In the genomic region with DNA sequence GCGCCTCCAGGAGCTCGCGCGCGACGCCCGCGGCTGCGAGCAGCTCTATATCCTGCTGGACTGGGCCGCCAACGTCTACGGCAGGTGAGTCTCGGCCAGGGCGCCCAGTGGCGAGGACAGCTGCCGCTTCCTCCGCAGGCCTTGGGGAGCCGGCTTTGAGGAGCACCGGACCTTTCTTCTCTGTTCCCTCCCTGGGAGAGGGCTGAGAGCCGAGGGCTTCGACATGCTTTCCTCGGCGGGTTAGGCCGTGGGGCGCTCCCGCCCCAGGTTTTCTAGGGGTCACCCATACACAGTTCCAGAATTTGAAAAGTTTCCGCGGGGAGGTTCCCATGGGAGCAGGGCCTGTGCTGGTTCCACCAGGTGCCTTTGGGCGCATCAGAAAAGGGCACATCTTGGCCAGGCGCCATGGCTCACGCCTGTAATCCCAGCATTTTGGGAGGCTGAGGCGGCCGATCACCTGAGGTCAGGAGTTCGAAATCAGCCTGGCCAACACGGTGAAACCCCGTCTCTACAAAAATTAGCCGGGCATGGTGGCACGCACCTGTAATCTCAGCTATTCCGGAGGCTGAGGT, we compare ENCODE assay signal across 1 cellular context.
A peak's percentile ranks its signal among the peaks of the same experiment; 100 is the strongest.
TF ChIP-seq lines count a peak whose summit lies in the region.

No MANE protein-coding gene starts in this region.

TF ChIP-seq in H1, 55 proteins besides CTCF, POLR2A, EP300 and RAD21:
- TF ChIP-seq, protein P1, sequence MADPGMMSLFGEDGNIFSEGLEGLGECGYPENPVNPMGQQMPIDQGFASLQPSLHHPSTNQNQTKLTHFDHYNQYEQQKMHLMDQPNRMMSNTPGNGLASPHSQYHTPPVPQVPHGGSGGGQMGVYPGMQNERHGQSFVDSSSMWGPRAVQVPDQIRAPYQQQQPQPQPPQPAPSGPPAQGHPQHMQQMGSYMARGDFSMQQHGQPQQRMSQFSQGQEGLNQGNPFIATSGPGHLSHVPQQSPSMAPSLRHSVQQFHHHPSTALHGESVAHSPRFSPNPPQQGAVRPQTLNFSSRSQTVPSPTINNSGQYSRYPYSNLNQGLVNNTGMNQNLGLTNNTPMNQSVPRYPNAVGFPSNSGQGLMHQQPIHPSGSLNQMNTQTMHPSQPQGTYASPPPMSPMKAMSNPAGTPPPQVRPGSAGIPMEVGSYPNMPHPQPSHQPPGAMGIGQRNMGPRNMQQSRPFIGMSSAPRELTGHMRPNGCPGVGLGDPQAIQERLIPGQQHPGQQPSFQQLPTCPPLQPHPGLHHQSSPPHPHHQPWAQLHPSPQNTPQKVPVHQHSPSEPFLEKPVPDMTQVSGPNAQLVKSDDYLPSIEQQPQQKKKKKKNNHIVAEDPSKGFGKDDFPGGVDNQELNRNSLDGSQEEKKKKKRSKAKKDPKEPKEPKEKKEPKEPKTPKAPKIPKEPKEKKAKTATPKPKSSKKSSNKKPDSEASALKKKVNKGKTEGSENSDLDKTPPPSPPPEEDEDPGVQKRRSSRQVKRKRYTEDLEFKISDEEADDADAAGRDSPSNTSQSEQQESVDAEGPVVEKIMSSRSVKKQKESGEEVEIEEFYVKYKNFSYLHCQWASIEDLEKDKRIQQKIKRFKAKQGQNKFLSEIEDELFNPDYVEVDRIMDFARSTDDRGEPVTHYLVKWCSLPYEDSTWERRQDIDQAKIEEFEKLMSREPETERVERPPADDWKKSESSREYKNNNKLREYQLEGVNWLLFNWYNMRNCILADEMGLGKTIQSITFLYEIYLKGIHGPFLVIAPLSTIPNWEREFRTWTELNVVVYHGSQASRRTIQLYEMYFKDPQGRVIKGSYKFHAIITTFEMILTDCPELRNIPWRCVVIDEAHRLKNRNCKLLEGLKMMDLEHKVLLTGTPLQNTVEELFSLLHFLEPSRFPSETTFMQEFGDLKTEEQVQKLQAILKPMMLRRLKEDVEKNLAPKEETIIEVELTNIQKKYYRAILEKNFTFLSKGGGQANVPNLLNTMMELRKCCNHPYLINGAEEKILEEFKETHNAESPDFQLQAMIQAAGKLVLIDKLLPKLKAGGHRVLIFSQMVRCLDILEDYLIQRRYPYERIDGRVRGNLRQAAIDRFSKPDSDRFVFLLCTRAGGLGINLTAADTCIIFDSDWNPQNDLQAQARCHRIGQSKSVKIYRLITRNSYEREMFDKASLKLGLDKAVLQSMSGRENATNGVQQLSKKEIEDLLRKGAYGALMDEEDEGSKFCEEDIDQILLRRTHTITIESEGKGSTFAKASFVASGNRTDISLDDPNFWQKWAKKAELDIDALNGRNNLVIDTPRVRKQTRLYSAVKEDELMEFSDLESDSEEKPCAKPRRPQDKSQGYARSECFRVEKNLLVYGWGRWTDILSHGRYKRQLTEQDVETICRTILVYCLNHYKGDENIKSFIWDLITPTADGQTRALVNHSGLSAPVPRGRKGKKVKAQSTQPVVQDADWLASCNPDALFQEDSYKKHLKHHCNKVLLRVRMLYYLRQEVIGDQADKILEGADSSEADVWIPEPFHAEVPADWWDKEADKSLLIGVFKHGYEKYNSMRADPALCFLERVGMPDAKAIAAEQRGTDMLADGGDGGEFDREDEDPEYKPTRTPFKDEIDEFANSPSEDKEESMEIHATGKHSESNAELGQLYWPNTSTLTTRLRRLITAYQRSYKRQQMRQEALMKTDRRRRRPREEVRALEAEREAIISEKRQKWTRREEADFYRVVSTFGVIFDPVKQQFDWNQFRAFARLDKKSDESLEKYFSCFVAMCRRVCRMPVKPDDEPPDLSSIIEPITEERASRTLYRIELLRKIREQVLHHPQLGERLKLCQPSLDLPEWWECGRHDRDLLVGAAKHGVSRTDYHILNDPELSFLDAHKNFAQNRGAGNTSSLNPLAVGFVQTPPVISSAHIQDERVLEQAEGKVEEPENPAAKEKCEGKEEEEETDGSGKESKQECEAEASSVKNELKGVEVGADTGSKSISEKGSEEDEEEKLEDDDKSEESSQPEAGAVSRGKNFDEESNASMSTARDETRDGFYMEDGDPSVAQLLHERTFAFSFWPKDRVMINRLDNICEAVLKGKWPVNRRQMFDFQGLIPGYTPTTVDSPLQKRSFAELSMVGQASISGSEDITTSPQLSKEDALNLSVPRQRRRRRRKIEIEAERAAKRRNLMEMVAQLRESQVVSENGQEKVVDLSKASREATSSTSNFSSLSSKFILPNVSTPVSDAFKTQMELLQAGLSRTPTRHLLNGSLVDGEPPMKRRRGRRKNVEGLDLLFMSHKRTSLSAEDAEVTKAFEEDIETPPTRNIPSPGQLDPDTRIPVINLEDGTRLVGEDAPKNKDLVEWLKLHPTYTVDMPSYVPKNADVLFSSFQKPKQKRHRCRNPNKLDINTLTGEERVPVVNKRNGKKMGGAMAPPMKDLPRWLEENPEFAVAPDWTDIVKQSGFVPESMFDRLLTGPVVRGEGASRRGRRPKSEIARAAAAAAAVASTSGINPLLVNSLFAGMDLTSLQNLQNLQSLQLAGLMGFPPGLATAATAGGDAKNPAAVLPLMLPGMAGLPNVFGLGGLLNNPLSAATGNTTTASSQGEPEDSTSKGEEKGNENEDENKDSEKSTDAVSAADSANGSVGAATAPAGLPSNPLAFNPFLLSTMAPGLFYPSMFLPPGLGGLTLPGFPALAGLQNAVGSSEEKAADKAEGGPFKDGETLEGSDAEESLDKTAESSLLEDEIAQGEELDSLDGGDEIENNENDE (IDR thresholded peaks at IDR 0.05; ENCODE audit: insufficient replicate concordance, low read length), result no peak
- peak; percentile 44 for TF ChIP-seq EZH2 (IDR thresholded peaks at IDR 0.05; ENCODE audit: low read depth, low read length, severe bottlenecking)
